In the genomic region with DNA sequence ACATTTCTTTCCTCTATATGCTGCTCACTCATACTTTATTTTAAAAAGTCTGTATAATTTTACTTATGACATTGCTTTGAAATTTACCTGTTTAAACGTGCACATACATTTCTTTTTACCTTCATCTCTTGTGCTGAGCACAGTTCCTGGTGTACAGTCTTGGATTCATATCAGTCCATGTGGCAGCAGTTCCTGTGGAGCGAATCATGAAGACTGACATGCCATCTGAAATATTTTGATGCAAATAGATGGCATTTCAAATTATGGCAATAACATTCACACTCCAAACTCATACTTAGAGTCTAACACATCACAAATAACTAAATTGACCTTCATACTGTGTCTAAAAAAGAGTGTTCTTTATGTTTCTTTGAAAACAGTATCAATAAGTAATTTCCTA, we compare ENCODE assay signal across 18 cellular contexts.
"Had no signal": no experiment of that assay in that cellular context is flagged by ENCODE, and none has a peak within 500 bp of the region (broad histone marks: within the 10 kb centered on the region; RNA-seq: fewer than 3 reads in every experiment).

No MANE protein-coding gene starts in this region.

- H3K4me3 ChIP-seq: esophagus squamous epithelium, gastroesophageal sphincter, lung, skin epidermis, stomach, thoracic aorta had no signal

- DNase-seq: effector memory CD8-positive, alpha-beta T cell; esophagus squamous epithelium; glutamatergic neuron; immature natural killer cell; kidney; left colon; left ventricle myocardium superior; naive thymus-derived CD8-positive, alpha-beta T cell; posterior cingulate gyrus; stimulated activated naive CD4-positive, alpha-beta T cell; stomach; substantia nigra; trophoblast cell had no signal

- H3K27ac ChIP-seq: esophagus squamous epithelium, gastroesophageal sphincter, skin epidermis, stomach, thoracic aorta had no signal

- H3K27me3 ChIP-seq: esophagus squamous epithelium, gastroesophageal sphincter, stomach had no signal

- H3K36me3 ChIP-seq: esophagus squamous epithelium, gastroesophageal sphincter, stomach, thoracic aorta had no signal

- H3K4me1 ChIP-seq: esophagus squamous epithelium, gastroesophageal sphincter, stomach had no signal

- H3K9me3 ChIP-seq: esophagus squamous epithelium, gastroesophageal sphincter, thoracic aorta had no signal

- ATAC-seq: effector memory CD8-positive, alpha-beta T cell; gastroesophageal sphincter; left colon; left ventricle myocardium superior; naive thymus-derived CD8-positive, alpha-beta T cell; sciatic nerve had no signal
